12 cellular contexts compared by ENCODE assay signal in genomic region chr10:101879456-101880189, GRCh38.
DNase-seq lines count a peak whose midpoint lies in the region; ATAC-seq, FAIRE-seq and TF ChIP-seq lines count a peak whose summit lies in the region.
"Had no signal": no experiment of that assay in that cellular context is flagged by ENCODE, and none has a peak within 500 bp of the region (broad histone marks: within the 10 kb centered on the region; RNA-seq: fewer than 3 reads in every experiment).

No MANE protein-coding gene starts in this region.

- no peak overlapping the region for H3K4me3 Mint-ChIP-seq in stimulated activated memory B cell treated with anti-CD40 and anti-IgM and Interleukin-4, amounts not matched to agents 10 μg/mL and 1 μg/mL and 100 μg/mL, for 72 hours
- H3K4me3 Mint-ChIP-seq: brain, nephron had no signal

- no peaks in the 10 kb centered on the region for H3K27me3 Mint-ChIP-seq in stimulated activated memory B cell treated with anti-CD40 and anti-IgM and Interleukin-4, amounts not matched to agents 10 μg/mL and 1 μg/mL and 100 μg/mL, for 72 hours
- H3K27me3 Mint-ChIP-seq: brain had no signal

- H3K4me1 Mint-ChIP-seq in stimulated activated memory B cell treated with anti-CD40 and anti-IgM and Interleukin-4, amounts not matched to agents 10 μg/mL and 1 μg/mL and 100 μg/mL, for 72 hours: peaks cover 40% of the 10 kb centered on the region

- H3K36me3 Mint-ChIP-seq in stimulated activated memory B cell treated with anti-CD40 and anti-IgM and Interleukin-4, amounts not matched to agents 10 μg/mL and 1 μg/mL and 100 μg/mL, for 72 hours: peaks cover 9% of the 10 kb centered on the region

- no peak for TF ChIP-seq CTCF in fibroblast of pulmonary artery (IDR thresholded peaks at IDR 0.05; ENCODE audit: low read length, missing control alignments)

- H3K9me3 Mint-ChIP-seq in stimulated activated memory B cell treated with anti-CD40 and anti-IgM and Interleukin-4, amounts not matched to agents 10 μg/mL and 1 μg/mL and 100 μg/mL, for 72 hours: no peaks in the 10 kb centered on the region
- H3K9me3 Mint-ChIP-seq: brain, nephron had no signal

- no peak for TF ChIP-seq POLR2A in H54 (IDR thresholded peaks at IDR 0.05; ENCODE audit: low read depth, low read length)

- FAIRE-seq in H54 (lab: Jason Lieb, UNC): peak; percentile 80
- FAIRE-seq: GM12891 had no signal

- DNase-seq in H54 (ENCODE audit: insufficient read length, low spot score) (peak; percentile 35), T1000 (lab: John Stamatoyannopoulos, UW) (peak; percentile 50), fibroblast of pulmonary artery (ENCODE audit: low read depth) (peak; percentile 46)
- DNase-seq: foreskin keratinocyte, NCI-H226 had no signal

- H3K27ac Mint-ChIP-seq in stimulated activated memory B cell treated with anti-CD40 and anti-IgM and Interleukin-4, amounts not matched to agents 10 μg/mL and 1 μg/mL and 100 μg/mL, for 72 hours: peak overlapping the region; percentile 64
- H3K27ac Mint-ChIP-seq: nephron had no signal

- no peak overlapping the region for H3K4me3 ChIP-seq in fibroblast of pulmonary artery (replicated peaks; ENCODE audit: low read depth, low read length)

- ATAC-seq in stimulated activated memory B cell treated with anti-CD40 and anti-IgM and Interleukin-4, amounts not matched to agents 10 μg/mL and 1 μg/mL and 100 μg/mL, for 72 hours: no peak
- ATAC-seq in GM19035 (IDR thresholded peaks at IDR 0.05; ENCODE audit: unreplicated experiment) (no peak), HG03442 (IDR thresholded peaks at IDR 0.05; ENCODE audit: unreplicated experiment) (no peak), GM21619 (IDR thresholded peaks at IDR 0.05; ENCODE audit: unreplicated experiment) (no peak)
- ATAC-seq: foreskin keratinocyte had no signal
